10 cellular contexts compared by ENCODE assay signal in genomic region chr2:37625156-37625555, GRCh38. TPM values are rescaled to one million over a fixed set of nuclear protein-coding genes. Genes with fewer than 3 reads are reported as not detected.
DNase-seq lines count a peak whose midpoint lies in the region; ATAC-seq, FAIRE-seq and TF ChIP-seq lines count a peak whose summit lies in the region.
"Had no signal": no experiment of that assay in that cellular context is flagged by ENCODE, and none has a peak within 500 bp of the region (broad histone marks: within the 10 kb centered on the region; RNA-seq: fewer than 3 reads in every experiment).

No MANE protein-coding gene starts in this region.

- H3K79me1 ChIP-seq in trophoblast cell (ENCODE audit: low read length) = no peaks in the 10 kb centered on the region

- H3K18ac ChIP-seq in trophoblast cell (ENCODE audit: low read length) = no peak overlapping the region

- POLR2A ChIA-PET in PC-3 (lab: Charles Lee; ENCODE audit: unreplicated experiment) = no interaction called here

- no peaks in the 10 kb centered on the region for H3K27me3 Mint-ChIP-seq in effector memory CD8-positive, alpha-beta T cell

- no peak overlapping the region for H3K14ac ChIP-seq in trophoblast cell (ENCODE audit: low read length)

- no peak overlapping the region for H2BK120ac ChIP-seq in trophoblast cell (ENCODE audit: insufficient read depth, low read length, poor library complexity)

- no peak overlapping the region for H3K23ac ChIP-seq in trophoblast cell (ENCODE audit: low read length)

- FAIRE-seq in D721Med (lab: Jason Lieb, UNC) = no peak

- H3K4me1 ChIP-seq in PC-3 (ENCODE audit: insufficient read depth, low read length) = peaks cover 18% of the 10 kb centered on the region
- H3K4me1 ChIP-seq in trophoblast cell (ENCODE audit: control insufficient read depth in 1 of 2, insufficient read depth in 2 of 2, low read length in 2 of 2) = peaks cover 0 to 6% of the 10 kb centered on the region in 2 experiments
- H3K4me1 ChIP-seq: neural progenitor cell had no signal

- H3K4me1 Mint-ChIP-seq in effector memory CD8-positive, alpha-beta T cell (ENCODE audit: low read depth in 2 of 2) = peaks cover 66 to 70% of the 10 kb centered on the region in 2 donors

- H3K4me3 Mint-ChIP-seq in effector memory CD8-positive, alpha-beta T cell = peak overlapping the region; percentile 62 to 69
- H3K4me3 Mint-ChIP-seq: neural progenitor cell had no signal

- no peak overlapping the region for H3K4ac ChIP-seq in trophoblast cell (ENCODE audit: low read depth, low read length)

- no peak overlapping the region for H2BK5ac ChIP-seq in trophoblast cell (ENCODE audit: low read depth, low read length, poor library complexity)

- peak; percentile 79 for DNase-seq in EL
- peak; percentile 43 for DNase-seq in PC-3
- DNase-seq in effector memory CD8-positive, alpha-beta T cell = no peak
- peak; percentile 65 to 89 for DNase-seq in trophoblast cell
- DNase-seq in D721Med (ENCODE audit: insufficient read length, low spot score) = no peak
- DNase-seq: activated CD4-positive, alpha-beta T cell treated with anti-CD3 and anti-CD28 coated beads, Interleukin-2, amount 50 U/mL, for 1 hour had no signal

- H4K8ac ChIP-seq in trophoblast cell (ENCODE audit: low read depth, low read length) = no peak overlapping the region

- no TSS peak for BruUV-seq in PC-3 (replicated peaks; lab: Mats Ljungman, UMichigan)

- CTCF ChIA-PET in PC-3 (lab: Charles Lee) = no interaction called here

- no peak overlapping the region for H4K12ac ChIP-seq in trophoblast cell (ENCODE audit: low read depth, low read length)

- H3K9ac ChIP-seq in PC-3 (ENCODE audit: low read length) (no peak overlapping the region), trophoblast cell (ENCODE audit: low read length) (no peak overlapping the region)
- H3K9ac ChIP-seq: neural progenitor cell had no signal

- H2AFZ ChIP-seq in PC-3 (ENCODE audit: low read length) (no peak overlapping the region), trophoblast cell (ENCODE audit: insufficient read depth, low read length, poor library complexity) (no peak overlapping the region)
- H2AFZ ChIP-seq: neural progenitor cell had no signal

- H3K9me3 ChIP-seq in PC-3 (ENCODE audit: low read length) (no peaks in the 10 kb centered on the region), trophoblast cell (ENCODE audit: insufficient read depth, low read depth, low read length) (no peaks in the 10 kb centered on the region)

- no peaks in the 10 kb centered on the region for H3K36me3 ChIP-seq in PC-3 (ENCODE audit: low read depth, low read length)
- H3K36me3 ChIP-seq in trophoblast cell (ENCODE audit: control insufficient read depth in 1 of 2, insufficient read depth in 2 of 2, low read length in 2 of 2) = no peaks in the 10 kb centered on the region
- H3K36me3 ChIP-seq: neural progenitor cell had no signal

- H3K79me2 ChIP-seq in PC-3 (ENCODE audit: low read length) (no peaks in the 10 kb centered on the region), trophoblast cell (ENCODE audit: control insufficient read depth, insufficient read depth, low read length, poor library complexity) (no peaks in the 10 kb centered on the region)

- H4K20me1 ChIP-seq in PC-3 (ENCODE audit: low read length) = no peaks in the 10 kb centered on the region

- intact Hi-C loops in PC-3 (cut with micrococcal nuclease) = no loop called here

- peak overlapping the region; percentile 84 to 91 for H3K27ac Mint-ChIP-seq in effector memory CD8-positive, alpha-beta T cell
- H3K27ac Mint-ChIP-seq: neural progenitor cell had no signal

- no peaks in the 10 kb centered on the region for H3K9me3 Mint-ChIP-seq in effector memory CD8-positive, alpha-beta T cell
- H3K9me3 Mint-ChIP-seq: neural progenitor cell had no signal

- peak; percentile 37; the same call in 1 of the 2 replicates for ATAC-seq in PC-3
- ATAC-seq in effector memory CD8-positive, alpha-beta T cell (replicated peaks) = no peak
- ATAC-seq in GM18909 (IDR thresholded peaks at IDR 0.05; ENCODE audit: poor library complexity, unreplicated experiment) = no peak
- no peak for ATAC-seq in GM19351 (IDR thresholded peaks at IDR 0.05; ENCODE audit: unreplicated experiment)
- no peak for ATAC-seq in HG03045 (IDR thresholded peaks at IDR 0.05; ENCODE audit: unreplicated experiment)

- peaks cover 18% of the 10 kb centered on the region for H3K36me3 Mint-ChIP-seq in effector memory CD8-positive, alpha-beta T cell (ENCODE audit: insufficient read depth)
- H3K36me3 Mint-ChIP-seq: neural progenitor cell had no signal

- H4K91ac ChIP-seq in trophoblast cell (ENCODE audit: low read depth, low read length) = no peak overlapping the region

- H3K4me3 ChIP-seq in PC-3 (ENCODE audit: low read length) (no peak overlapping the region), trophoblast cell (ENCODE audit: low read depth, low read length) (no peak overlapping the region)
- H3K4me3 ChIP-seq: neural progenitor cell had no signal

- TF ChIP-seq CTCF in PC-3 (conservative IDR thresholded peaks at IDR 0.05; ENCODE audit: low read depth, low read length) = no peak
- TF ChIP-seq CTCF in D721Med (IDR thresholded peaks at IDR 0.05; ENCODE audit: insufficient read depth, missing control alignments) = no peak

- no peaks in the 10 kb centered on the region for H3K9me2 ChIP-seq in PC-3 (replicated peaks; ENCODE audit: low read length)

- no peak overlapping the region for H2BK12ac ChIP-seq in trophoblast cell (ENCODE audit: low read length)

- H3K4me2 ChIP-seq in PC-3 (ENCODE audit: low read length) (no peak overlapping the region), trophoblast cell (ENCODE audit: low read length) (no peak overlapping the region)
- H3K4me2 ChIP-seq: neural progenitor cell had no signal

- H3K27ac ChIP-seq in PC-3 (ENCODE audit: low read length) (no peak overlapping the region), trophoblast cell (ENCODE audit: low read depth, low read length) (no peak overlapping the region)
- H3K27ac ChIP-seq: neural progenitor cell had no signal

- H2AK5ac ChIP-seq in trophoblast cell (ENCODE audit: low read length) = no peak overlapping the region

- no peaks in the 10 kb centered on the region for H3F3A ChIP-seq in PC-3 (ENCODE audit: low read length, unreplicated experiment)

- H3K27me3 ChIP-seq in PC-3 (ENCODE audit: low read length) (no peaks in the 10 kb centered on the region), trophoblast cell (ENCODE audit: insufficient read depth, low read length) (no peaks in the 10 kb centered on the region)
- H3K27me3 ChIP-seq: neural progenitor cell had no signal

RNA-seq across cellular contexts. Expression of gene CDC42EP3, which starts 46.3 kb away (rescaled TPM):
- 22.5 and 28.4 TPM in 2 replicates for total RNA-seq in PC-3 (2014; rRNA removed)
- 60.8 TPM in 2 replicates for polyA plus RNA-seq in trophoblast cell (2013)

Comparison
In these comparisons a context has a peak if more than half of its experiments do, and no peak if none do; other contexts are left out.
1. DNase-seq: peak in EL (single experiment), PC-3 (single experiment) and trophoblast cell (2 of 2); none in effector memory CD8-positive, alpha-beta T cell (0 of 3) and D721Med (single experiment).